1 cellular context compared by ENCODE assay signal in genomic region chrX:135521405-135522131, GRCh38.
A peak's percentile ranks its signal among the peaks of the same experiment; 100 is the strongest.
TF ChIP-seq lines count a peak whose summit lies in the region.

No MANE protein-coding gene starts in this region.

TF ChIP-seq in HEK293, 187 proteins besides CTCF, POLR2A, EP300 and RAD21 (continued from another document and continues in another):
- TF ChIP-seq, protein P1, sequence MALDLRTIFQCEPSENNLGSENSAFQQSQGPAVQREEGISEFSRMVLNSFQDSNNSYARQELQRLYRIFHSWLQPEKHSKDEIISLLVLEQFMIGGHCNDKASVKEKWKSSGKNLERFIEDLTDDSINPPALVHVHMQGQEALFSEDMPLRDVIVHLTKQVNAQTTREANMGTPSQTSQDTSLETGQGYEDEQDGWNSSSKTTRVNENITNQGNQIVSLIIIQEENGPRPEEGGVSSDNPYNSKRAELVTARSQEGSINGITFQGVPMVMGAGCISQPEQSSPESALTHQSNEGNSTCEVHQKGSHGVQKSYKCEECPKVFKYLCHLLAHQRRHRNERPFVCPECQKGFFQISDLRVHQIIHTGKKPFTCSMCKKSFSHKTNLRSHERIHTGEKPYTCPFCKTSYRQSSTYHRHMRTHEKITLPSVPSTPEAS (tag by site-specific recombination; IDR thresholded peaks at IDR 0.05), result no peak
- TF ChIP-seq ZNF280D (tag by site-specific recombination; IDR thresholded peaks at IDR 0.05) (no peak), ZNF391 (tag by site-specific recombination; IDR thresholded peaks at IDR 0.05; ENCODE audit: borderline replicate concordance, low read depth) (no peak), OSR2 (tag by site-specific recombination; IDR thresholded peaks at IDR 0.05) (peak; percentile 47), PRDM1 (tag by site-specific recombination; IDR thresholded peaks at IDR 0.05) (no peak), ZNF133 (tag by site-specific recombination; IDR thresholded peaks at IDR 0.05) (no peak), ZNF214 (tag by site-specific recombination; IDR thresholded peaks at IDR 0.05; ENCODE audit: borderline replicate concordance) (no peak), ZBTB48 (tag by site-specific recombination; IDR thresholded peaks at IDR 0.05) (no peak), ZNF416 (tag by site-specific recombination; IDR thresholded peaks at IDR 0.05) (no peak), ZNF146 (tag by site-specific recombination; IDR thresholded peaks at IDR 0.05) (no peak), ZNF560 (tag by site-specific recombination; IDR thresholded peaks at IDR 0.05; ENCODE audit: borderline replicate concordance) (no peak), ZNF211 (tag by site-specific recombination; IDR thresholded peaks at IDR 0.05; ENCODE audit: low read depth) (no peak), MEIS1 (CRISPR knock-in tag; IDR thresholded peaks at IDR 0.05; ENCODE audit: borderline replicate concordance) (no peak), YY1 (tag by site-specific recombination; IDR thresholded peaks at IDR 0.05) (peak; percentile 78; the same call in 1 of the 2 replicates), TCF7L2 (IDR thresholded peaks at IDR 0.05; ENCODE audit: borderline replicate concordance, low read depth, low read length) (peak; percentile 59; the same call in 1 of the 2 replicates), ZNF561 (tag by site-specific recombination; IDR thresholded peaks at IDR 0.05; ENCODE audit: borderline replicate concordance) (no peak), ZNF16 (tag by site-specific recombination; IDR thresholded peaks at IDR 0.05; ENCODE audit: low read depth) (no peak), ELK4 (IDR thresholded peaks at IDR 0.05; ENCODE audit: borderline replicate concordance, low read depth, low read length) (no peak), ZNF514 (tag by site-specific recombination; IDR thresholded peaks at IDR 0.05) (no peak), ZNF701 (tag by site-specific recombination; IDR thresholded peaks at IDR 0.05) (no peak), ZNF366 (tag by site-specific recombination; conservative IDR thresholded peaks at IDR 0.05) (peak; percentile 91), ZNF10 (tag by site-specific recombination; IDR thresholded peaks at IDR 0.05) (no peak), ZBTB21 (tag by site-specific recombination; IDR thresholded peaks at IDR 0.05) (no peak), ZNF626 (tag by site-specific recombination; IDR thresholded peaks at IDR 0.05) (no peak), GLI4 (tag by site-specific recombination; IDR thresholded peaks at IDR 0.05) (no peak), RBAK (tag by site-specific recombination; IDR thresholded peaks at IDR 0.05) (no peak), ZNF777 (tag by site-specific recombination; IDR thresholded peaks at IDR 0.05; ENCODE audit: borderline replicate concordance) (peak; percentile 47; the same call in 1 of the 2 replicates), ZNF747 (tag by site-specific recombination; IDR thresholded peaks at IDR 0.05) (no peak), ZBTB7A (tag by site-specific recombination; IDR thresholded peaks at IDR 0.05; ENCODE audit: low read depth) (no peak), ZNF530 (tag by site-specific recombination; IDR thresholded peaks at IDR 0.05; ENCODE audit: low read depth) (no peak), KLF1 (tag by site-specific recombination; IDR thresholded peaks at IDR 0.05) (peak; percentile 41), ZNF76 (tag by site-specific recombination; IDR thresholded peaks at IDR 0.05; ENCODE audit: borderline replicate concordance, low read depth) (no peak), ZNF658 (tag by site-specific recombination; IDR thresholded peaks at IDR 0.05) (no peak), SP7 (tag by site-specific recombination; IDR thresholded peaks at IDR 0.05) (0 out of 2 replicates have a peak, but pooled peaks have one; percentile 19), KLF8 (tag by site-specific recombination; IDR thresholded peaks at IDR 0.05) (peak; percentile 65), ZNF335 (tag by site-specific recombination; conservative IDR thresholded peaks at IDR 0.05) (peak; percentile 63), MYNN (tag by site-specific recombination; IDR thresholded peaks at IDR 0.05; ENCODE audit: borderline replicate concordance) (no peak), ZNF654 (tag by site-specific recombination; IDR thresholded peaks at IDR 0.05; ENCODE audit: low read depth) (no peak), ZNF2 (tag by site-specific recombination; IDR thresholded peaks at IDR 0.05) (no peak; the same call in 1 of the 2 replicates), YY2 (tag by site-specific recombination; IDR thresholded peaks at IDR 0.05) (no peak), ZNF19 (tag by site-specific recombination; IDR thresholded peaks at IDR 0.05; ENCODE audit: low read depth) (no peak), ZSCAN5A (tag by site-specific recombination; IDR thresholded peaks at IDR 0.05) (no peak), EGR2 (tag by site-specific recombination; IDR thresholded peaks at IDR 0.05; ENCODE audit: low read depth) (peak; percentile 95), HOXD13 (CRISPR knock-in tag; IDR thresholded peaks at IDR 0.05; ENCODE audit: borderline replicate concordance) (no peak), ZNF155 (tag by site-specific recombination; IDR thresholded peaks at IDR 0.05) (no peak), ZNF677 (tag by site-specific recombination; IDR thresholded peaks at IDR 0.05) (no peak), ZNF660 (tag by site-specific recombination; IDR thresholded peaks at IDR 0.05) (no peak), ZNF302 (tag by site-specific recombination; IDR thresholded peaks at IDR 0.05; ENCODE audit: low read depth) (no peak)
- TF ChIP-seq, protein P2, sequence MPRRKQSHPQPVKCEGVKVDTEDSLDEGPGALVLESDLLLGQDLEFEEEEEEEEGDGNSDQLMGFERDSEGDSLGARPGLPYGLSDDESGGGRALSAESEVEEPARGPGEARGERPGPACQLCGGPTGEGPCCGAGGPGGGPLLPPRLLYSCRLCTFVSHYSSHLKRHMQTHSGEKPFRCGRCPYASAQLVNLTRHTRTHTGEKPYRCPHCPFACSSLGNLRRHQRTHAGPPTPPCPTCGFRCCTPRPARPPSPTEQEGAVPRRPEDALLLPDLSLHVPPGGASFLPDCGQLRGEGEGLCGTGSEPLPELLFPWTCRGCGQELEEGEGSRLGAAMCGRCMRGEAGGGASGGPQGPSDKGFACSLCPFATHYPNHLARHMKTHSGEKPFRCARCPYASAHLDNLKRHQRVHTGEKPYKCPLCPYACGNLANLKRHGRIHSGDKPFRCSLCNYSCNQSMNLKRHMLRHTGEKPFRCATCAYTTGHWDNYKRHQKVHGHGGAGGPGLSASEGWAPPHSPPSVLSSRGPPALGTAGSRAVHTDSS (tag by site-specific recombination; IDR thresholded peaks at IDR 0.05), result peak; percentile 83
- TF ChIP-seq, protein P3, sequence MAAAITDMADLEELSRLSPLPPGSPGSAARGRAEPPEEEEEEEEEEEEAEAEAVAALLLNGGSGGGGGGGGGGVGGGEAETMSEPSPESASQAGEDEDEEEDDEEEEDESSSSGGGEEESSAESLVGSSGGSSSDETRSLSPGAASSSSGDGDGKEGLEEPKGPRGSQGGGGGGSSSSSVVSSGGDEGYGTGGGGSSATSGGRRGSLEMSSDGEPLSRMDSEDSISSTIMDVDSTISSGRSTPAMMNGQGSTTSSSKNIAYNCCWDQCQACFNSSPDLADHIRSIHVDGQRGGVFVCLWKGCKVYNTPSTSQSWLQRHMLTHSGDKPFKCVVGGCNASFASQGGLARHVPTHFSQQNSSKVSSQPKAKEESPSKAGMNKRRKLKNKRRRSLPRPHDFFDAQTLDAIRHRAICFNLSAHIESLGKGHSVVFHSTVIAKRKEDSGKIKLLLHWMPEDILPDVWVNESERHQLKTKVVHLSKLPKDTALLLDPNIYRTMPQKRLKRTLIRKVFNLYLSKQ (tag by site-specific recombination; IDR thresholded peaks at IDR 0.05; ENCODE audit: borderline replicate concordance), result no peak
- TF ChIP-seq, protein P4, sequence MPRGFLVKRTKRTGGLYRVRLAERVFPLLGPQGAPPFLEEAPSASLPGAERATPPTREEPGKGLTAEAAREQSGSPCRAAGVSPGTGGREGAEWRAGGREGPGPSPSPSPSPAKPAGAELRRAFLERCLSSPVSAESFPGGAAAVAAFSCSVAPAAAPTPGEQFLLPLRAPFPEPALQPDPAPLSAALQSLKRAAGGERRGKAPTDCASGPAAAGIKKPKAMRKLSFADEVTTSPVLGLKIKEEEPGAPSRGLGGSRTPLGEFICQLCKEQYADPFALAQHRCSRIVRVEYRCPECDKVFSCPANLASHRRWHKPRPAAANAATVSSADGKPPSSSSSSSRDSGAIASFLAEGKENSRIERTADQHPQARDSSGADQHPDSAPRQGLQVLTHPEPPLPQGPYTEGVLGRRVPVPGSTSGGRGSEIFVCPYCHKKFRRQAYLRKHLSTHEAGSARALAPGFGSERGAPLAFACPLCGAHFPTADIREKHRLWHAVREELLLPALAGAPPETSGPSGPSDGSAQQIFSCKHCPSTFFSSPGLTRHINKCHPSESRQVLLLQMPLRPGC (tag by site-specific recombination; IDR thresholded peaks at IDR 0.05), result no peak
- TF ChIP-seq, protein P5, sequence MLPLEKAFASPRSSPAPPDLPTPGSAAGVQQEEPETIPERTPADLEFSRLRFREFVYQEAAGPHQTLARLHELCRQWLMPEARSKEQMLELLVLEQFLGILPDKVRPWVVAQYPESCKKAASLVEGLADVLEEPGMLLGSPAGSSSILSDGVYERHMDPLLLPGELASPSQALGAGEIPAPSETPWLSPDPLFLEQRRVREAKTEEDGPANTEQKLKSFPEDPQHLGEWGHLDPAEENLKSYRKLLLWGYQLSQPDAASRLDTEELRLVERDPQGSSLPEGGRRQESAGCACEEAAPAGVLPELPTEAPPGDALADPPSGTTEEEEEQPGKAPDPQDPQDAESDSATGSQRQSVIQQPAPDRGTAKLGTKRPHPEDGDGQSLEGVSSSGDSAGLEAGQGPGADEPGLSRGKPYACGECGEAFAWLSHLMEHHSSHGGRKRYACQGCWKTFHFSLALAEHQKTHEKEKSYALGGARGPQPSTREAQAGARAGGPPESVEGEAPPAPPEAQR (tag by site-specific recombination; IDR thresholded peaks at IDR 0.05), result no peak
- TF ChIP-seq, protein P6, sequence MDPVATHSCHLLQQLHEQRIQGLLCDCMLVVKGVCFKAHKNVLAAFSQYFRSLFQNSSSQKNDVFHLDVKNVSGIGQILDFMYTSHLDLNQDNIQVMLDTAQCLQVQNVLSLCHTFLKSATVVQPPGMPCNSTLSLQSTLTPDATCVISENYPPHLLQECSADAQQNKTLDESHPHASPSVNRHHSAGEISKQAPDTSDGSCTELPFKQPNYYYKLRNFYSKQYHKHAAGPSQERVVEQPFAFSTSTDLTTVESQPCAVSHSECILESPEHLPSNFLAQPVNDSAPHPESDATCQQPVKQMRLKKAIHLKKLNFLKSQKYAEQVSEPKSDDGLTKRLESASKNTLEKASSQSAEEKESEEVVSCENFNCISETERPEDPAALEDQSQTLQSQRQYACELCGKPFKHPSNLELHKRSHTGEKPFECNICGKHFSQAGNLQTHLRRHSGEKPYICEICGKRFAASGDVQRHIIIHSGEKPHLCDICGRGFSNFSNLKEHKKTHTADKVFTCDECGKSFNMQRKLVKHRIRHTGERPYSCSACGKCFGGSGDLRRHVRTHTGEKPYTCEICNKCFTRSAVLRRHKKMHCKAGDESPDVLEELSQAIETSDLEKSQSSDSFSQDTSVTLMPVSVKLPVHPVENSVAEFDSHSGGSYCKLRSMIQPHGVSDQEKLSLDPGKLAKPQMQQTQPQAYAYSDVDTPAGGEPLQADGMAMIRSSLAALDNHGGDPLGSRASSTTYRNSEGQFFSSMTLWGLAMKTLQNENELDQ (tag by site-specific recombination; IDR thresholded peaks at IDR 0.05; ENCODE audit: low read depth), result no peak
- TF ChIP-seq, protein P7, sequence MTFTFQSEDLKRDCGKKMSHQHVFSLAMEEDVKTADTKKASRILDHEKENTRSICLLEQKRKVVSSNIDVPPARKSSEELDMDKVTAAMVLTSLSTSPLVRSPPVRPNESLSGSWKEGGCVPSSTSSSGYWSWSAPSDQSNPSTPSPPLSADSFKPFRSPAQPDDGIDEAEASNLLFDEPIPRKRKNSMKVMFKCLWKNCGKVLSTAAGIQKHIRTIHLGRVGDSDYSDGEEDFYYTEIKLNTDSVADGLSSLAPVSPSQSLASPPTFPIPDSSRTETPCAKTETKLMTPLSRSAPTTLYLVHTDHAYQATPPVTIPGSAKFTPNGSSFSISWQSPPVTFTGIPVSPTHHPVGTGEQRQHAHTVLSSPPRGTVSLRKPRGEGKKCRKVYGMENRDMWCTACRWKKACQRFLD (tag by site-specific recombination; IDR thresholded peaks at IDR 0.05), result no peak
